In genomic region chr5:25301836-25302235, GRCh38 we compare ENCODE assay signal across 20 cellular contexts.
A peak's percentile ranks its signal among the peaks of the same experiment; 100 is the strongest.
DNase-seq lines count a peak whose midpoint lies in the region; ATAC-seq, FAIRE-seq and TF ChIP-seq lines count a peak whose summit lies in the region.
"Had no signal": no experiment of that assay in that cellular context is flagged by ENCODE, and none has a peak within 500 bp of the region (broad histone marks: within the 10 kb centered on the region; RNA-seq: fewer than 3 reads in every experiment).

No MANE protein-coding gene starts in this region.

- H3K27ac Mint-ChIP-seq in nephron = peak overlapping the region; percentile 2 to 47 (median 11)
- H3K27ac Mint-ChIP-seq: CD14-positive monocyte; CD4-positive, alpha-beta T cell; CD8-positive, alpha-beta memory T cell; GM23338; HFFc6 had no signal

- peak; percentile 90 for FAIRE-seq in RCC 7860 (lab: Jason Lieb, UNC)
- FAIRE-seq: A204.1, G401.6, GM12892 had no signal

- H3K9me3 Mint-ChIP-seq in nephron = no peaks in the 10 kb centered on the region

- H3K36me3 Mint-ChIP-seq in nephron (ENCODE audit: low read depth) = no peaks in the 10 kb centered on the region
- H3K36me3 Mint-ChIP-seq: CD14-positive monocyte; CD8-positive, alpha-beta memory T cell had no signal

- H3K27me3 Mint-ChIP-seq in nephron (ENCODE audit: low read depth) = no peaks in the 10 kb centered on the region
- H3K27me3 Mint-ChIP-seq: CD4-positive, alpha-beta T cell; CD8-positive, alpha-beta memory T cell had no signal

- intact Hi-C loops in posterior vena cava (cut with DNase I) = no loop called here

- no peak for TF ChIP-seq CTCF in nephron (IDR thresholded peaks at IDR 0.05; ENCODE audit: unreplicated experiment in 3 of 3)

- no peak for ATAC-seq in GM21447 (IDR thresholded peaks at IDR 0.05; ENCODE audit: unreplicated experiment)
- ATAC-seq: GM23338 had no signal

- no peak overlapping the region for H3K4me3 Mint-ChIP-seq in nephron
- H3K4me3 Mint-ChIP-seq: CD14-positive monocyte; CD4-positive, alpha-beta T cell; CD8-positive, alpha-beta memory T cell; GM23338; HFFc6 had no signal

- DNase-seq in ACHN (peak; percentile 50), RCC 7860 (ENCODE audit: low spot score) (peak; percentile 49), kidney tubule cell (ENCODE audit: low spot score) (peak; percentile 58), posterior vena cava (ENCODE audit: low spot score) (no peak), NCI-H146 treated with DMSO at 0.1 percent for 48 hours (lab: John Stamatoyannopoulos, UW; ENCODE audit: unreplicated experiment) (no peak)
- no peak for DNase-seq in effector CD4-positive, alpha-beta T cell
- DNase-seq: AML-193; BE2C; CD4-positive, alpha-beta T cell; CD8-positive, alpha-beta memory T cell; DMS153; DND-41; HFFc6 had no signal

- no peaks in the 10 kb centered on the region for H3K4me1 Mint-ChIP-seq in nephron
- H3K4me1 Mint-ChIP-seq: CD14-positive monocyte; CD8-positive, alpha-beta memory T cell; GM23338 had no signal

- in situ Hi-C loops in ACHN (cut with HindIII; ENCODE audit: low pct_ligation_motif_present, low pct_unique_long_range_greater_than_20kb, low sequenced_read_pairs) = no loop called here

Comparison
In these comparisons a context has a peak if more than half of its experiments do, and no peak if none do; other contexts are left out.
1. DNase-seq: peak in ACHN (single experiment), RCC 7860 (single experiment) and kidney tubule cell (single experiment); none in posterior vena cava (single experiment), effector CD4-positive, alpha-beta T cell (single experiment) and NCI-H146 treated with DMSO at 0.1 percent for 48 hours (single experiment).